In genomic region chr1:172487550-172487949, GRCh38 we compare ENCODE assay signal across 24 cellular contexts. TPM values are rescaled to one million over a fixed set of nuclear protein-coding genes. Genes with fewer than 3 reads are reported as not detected.
DNase-seq lines count a peak whose midpoint lies in the region; ATAC-seq and TF ChIP-seq lines count a peak whose summit lies in the region.
"Had no signal": no experiment of that assay in that cellular context is flagged by ENCODE, and none has a peak within 500 bp of the region (broad histone marks: within the 10 kb centered on the region; RNA-seq: fewer than 3 reads in every experiment).

No MANE protein-coding gene starts in this region.

- H3K4me1 ChIP-seq in trophoblast cell (ENCODE audit: control insufficient read depth in 1 of 2, insufficient read depth in 2 of 2, low read length in 2 of 2) (peaks cover 10 to 16% of the 10 kb centered on the region in 2 experiments), right lobe of liver (no peaks in the 10 kb centered on the region), mesenchymal stem cell (ENCODE audit: control insufficient read depth, insufficient read depth, low read depth, low read length) (peaks cover 3% of the 10 kb centered on the region)
- H3K4me1 ChIP-seq: body of pancreas, HAP-1, left lung, suprapubic skin had no signal

- H2BK12ac ChIP-seq in trophoblast cell (ENCODE audit: low read length) (peak overlapping the region; percentile 37), mesenchymal stem cell (ENCODE audit: low read length in 2 of 2) (no peak overlapping the region)

- H3K79me1 ChIP-seq in trophoblast cell (ENCODE audit: low read length) (peaks cover 26% of the 10 kb centered on the region), mesenchymal stem cell (replicated peaks; ENCODE audit: low read length, poor library complexity, severe bottlenecking) (no peaks in the 10 kb centered on the region)

- H3K23ac ChIP-seq in trophoblast cell (ENCODE audit: low read length) (no peak overlapping the region), mesenchymal stem cell (ENCODE audit: low read length in 2 of 2) (no peak overlapping the region)

- H2AFZ ChIP-seq in trophoblast cell (ENCODE audit: insufficient read depth, low read length, poor library complexity) (no peak overlapping the region), mesenchymal stem cell (ENCODE audit: low read depth, low read length) (no peak overlapping the region)

- H3K36me3 Mint-ChIP-seq in activated CD8-positive, alpha-beta T cell treated with anti-CD3 and anti-CD28 coated beads, Interleukin-2, amount 10 ng/mL, durations not matched to agents 7 days and 5 days (ENCODE audit: low read depth), result no peaks in the 10 kb centered on the region
- H3K36me3 Mint-ChIP-seq in activated CD8-positive, alpha-beta T cell treated with anti-CD3 and anti-CD28 coated beads for 36 hours (ENCODE audit: low read depth), result no peaks in the 10 kb centered on the region
- H3K36me3 Mint-ChIP-seq: naive thymus-derived CD4-positive, alpha-beta T cell; stimulated activated naive B cell treated with anti-CD40 and anti-IgM and Interleukin-4, amounts not matched to agents 10 μg/mL and 1 μg/mL and 100 μg/mL, for 72 hours had no signal

- H3K4me3 ChIP-seq in choroid plexus epithelial cell (ENCODE audit: low read depth, low read length) (no peak overlapping the region), trophoblast cell (ENCODE audit: low read depth, low read length) (no peak overlapping the region), right lobe of liver (no peak overlapping the region), mesenchymal stem cell (ENCODE audit: insufficient read depth in 1 of 2, low read depth in 1 of 2, low read length in 2 of 2) (no peak overlapping the region)
- H3K4me3 ChIP-seq: body of pancreas, HAP-1, heart right ventricle, left lung, ovary, suprapubic skin had no signal

- no peak for DNase-seq in activated CD8-positive, alpha-beta T cell treated with anti-CD3 and anti-CD28 coated beads, Interleukin-2, amount 10 ng/mL, durations not matched to agents 7 days and 5 days
- DNase-seq in activated CD8-positive, alpha-beta T cell treated with anti-CD3 and anti-CD28 coated beads for 36 hours, result no peak
- DNase-seq in NCI-H82 treated with DMSO at 0.1 percent for 48 hours (lab: John Stamatoyannopoulos, UW; ENCODE audit: unreplicated experiment) (peak; percentile 97), choroid plexus epithelial cell (ENCODE audit: low read depth) (peak; percentile 17), trophoblast cell (no peak), NCI-H748 treated with DMSO at 0.1 percent for 48 hours (lab: John Stamatoyannopoulos, UW) (no peak), right lobe of liver (no peak), mesenchymal stem cell (no peak)
- DNase-seq: activated CD8-positive, alpha-beta memory T cell treated with anti-CD3 and anti-CD28 coated beads, Interleukin-2, amount 50 U/mL, for 48 hours; AML-193; body of pancreas; COR-L47; heart right ventricle; left lung; NCI-H1436; ovary; retina; stimulated activated CD4-positive, alpha-beta T cell treated with anti-CD3 and anti-CD28 coated beads, Interleukin-4, amount 100 ng/mL, for 24 hours; stimulated activated naive B cell treated with anti-CD40 and anti-IgM and Interleukin-4, amounts not matched to agents 10 μg/mL and 1 μg/mL and 100 μg/mL, for 72 hours had no signal

- CTCF ChIA-PET in activated CD8-positive, alpha-beta T cell treated with anti-CD3 and anti-CD28 coated beads, Interleukin-2, amount 10 ng/mL, durations not matched to agents 7 days and 5 days (lab: Charles Lee), result interaction anchor here (1.2 kb wide), 1 partner anchor 11 kb away, joined by 4 read pairs; no protein-coding TSS in a partner anchor
- CTCF ChIA-PET in activated CD8-positive, alpha-beta T cell treated with anti-CD3 and anti-CD28 coated beads for 36 hours (lab: Charles Lee), result interaction anchor here (1.2 kb wide), 1 partner anchor 20 kb away, joined by 3 read pairs; no protein-coding TSS in a partner anchor

- H3K18ac ChIP-seq in trophoblast cell (ENCODE audit: low read length) (no peak overlapping the region), mesenchymal stem cell (ENCODE audit: low read depth in 1 of 2, low read length in 2 of 2) (no peak overlapping the region)

- H2AK5ac ChIP-seq in trophoblast cell (ENCODE audit: low read length) (no peak overlapping the region), mesenchymal stem cell (ENCODE audit: low read length, severe bottlenecking) (no peak overlapping the region)

- ATAC-seq in activated CD8-positive, alpha-beta T cell treated with anti-CD3 and anti-CD28 coated beads, Interleukin-2, amount 10 ng/mL, durations not matched to agents 7 days and 5 days, result peak; percentile 27
- no peak for ATAC-seq in activated CD8-positive, alpha-beta T cell treated with anti-CD3 and anti-CD28 coated beads for 36 hours
- ATAC-seq in right lobe of liver, result no peak
- ATAC-seq: body of pancreas; left lung; naive thymus-derived CD4-positive, alpha-beta T cell; Panc1; stimulated activated naive B cell treated with anti-CD40 and anti-IgM and Interleukin-4, amounts not matched to agents 10 μg/mL and 1 μg/mL and 100 μg/mL, for 72 hours had no signal

- WGBS in trophoblast cell (ENCODE audit: extremely low coverage, insufficient coverage, insufficient read length), result no CpG with 5 or more reads among the region's 4 CpGs
- 65% methylated on average over 4 of the region's 4 CpGs for WGBS in right lobe of liver (ENCODE audit: insufficient coverage, low coverage, low lambda C conversion rate, missing lambda C conversion rate)
- WGBS in mesenchymal stem cell, result 82% methylated on average over 4 of the region's 4 CpGs

- H3K4me1 Mint-ChIP-seq in activated CD8-positive, alpha-beta T cell treated with anti-CD3 and anti-CD28 coated beads, Interleukin-2, amount 10 ng/mL, durations not matched to agents 7 days and 5 days (ENCODE audit: low read depth), result peaks cover 18% of the 10 kb centered on the region
- H3K4me1 Mint-ChIP-seq in activated CD8-positive, alpha-beta T cell treated with anti-CD3 and anti-CD28 coated beads for 36 hours (ENCODE audit: low read depth), result peaks cover 6% of the 10 kb centered on the region

- peak overlapping the region; percentile 2 for H3K27ac ChIP-seq in trophoblast cell (ENCODE audit: low read depth, low read length)
- H3K27ac ChIP-seq in right lobe of liver, result no peak overlapping the region
- no peak overlapping the region for H3K27ac ChIP-seq in mesenchymal stem cell (ENCODE audit: low read length, poor library complexity, severe bottlenecking)
- H3K27ac ChIP-seq: body of pancreas, heart right ventricle, left lung, ovary, suprapubic skin had no signal

- H4K12ac ChIP-seq in trophoblast cell (ENCODE audit: low read depth, low read length), result no peak overlapping the region

- H3K4me3 Mint-ChIP-seq in activated CD8-positive, alpha-beta T cell treated with anti-CD3 and anti-CD28 coated beads, Interleukin-2, amount 10 ng/mL, durations not matched to agents 7 days and 5 days, result no peak overlapping the region
- no peak overlapping the region for H3K4me3 Mint-ChIP-seq in activated CD8-positive, alpha-beta T cell treated with anti-CD3 and anti-CD28 coated beads for 36 hours
- H3K4me3 Mint-ChIP-seq: stimulated activated naive B cell treated with anti-CD40 and anti-IgM and Interleukin-4, amounts not matched to agents 10 μg/mL and 1 μg/mL and 100 μg/mL, for 72 hours had no signal

- no peaks in the 10 kb centered on the region for H3K9me3 Mint-ChIP-seq in activated CD8-positive, alpha-beta T cell treated with anti-CD3 and anti-CD28 coated beads, Interleukin-2, amount 10 ng/mL, durations not matched to agents 7 days and 5 days (ENCODE audit: insufficient read depth)
- H3K9me3 Mint-ChIP-seq in activated CD8-positive, alpha-beta T cell treated with anti-CD3 and anti-CD28 coated beads for 36 hours, result no peaks in the 10 kb centered on the region
- H3K9me3 Mint-ChIP-seq: activated T-helper 2 cell treated with anti-CD3 and anti-CD28 coated beads, Interferon-gamma antibody, Interleukin-2, Interleukin-4, amounts not matched to agents 10 μg/mL and 5 μg/mL and 100 μg/mL, durations not matched to agents 14 hours and 24 hours and 36 hours had no signal

- no peak overlapping the region for H3K4ac ChIP-seq in trophoblast cell (ENCODE audit: low read depth, low read length)
- no peak overlapping the region for H3K4ac ChIP-seq in mesenchymal stem cell (ENCODE audit: low read depth in 1 of 2, low read length in 2 of 2)

- H3K4me2 ChIP-seq in trophoblast cell (ENCODE audit: low read length), result no peak overlapping the region
- no peak overlapping the region for H3K4me2 ChIP-seq in mesenchymal stem cell (ENCODE audit: low read length, poor library complexity, severe bottlenecking)

- no peak overlapping the region for H3K9ac ChIP-seq in trophoblast cell (ENCODE audit: low read length)
- H3K9ac ChIP-seq in mesenchymal stem cell (ENCODE audit: low read length), result no peak overlapping the region

- no peaks in the 10 kb centered on the region for H3K9me3 ChIP-seq in trophoblast cell (ENCODE audit: insufficient read depth, low read depth, low read length)
- no peaks in the 10 kb centered on the region for H3K9me3 ChIP-seq in right lobe of liver
- H3K9me3 ChIP-seq in mesenchymal stem cell (ENCODE audit: control insufficient read depth, low read length), result no peaks in the 10 kb centered on the region
- H3K9me3 ChIP-seq: body of pancreas, HAP-1, heart right ventricle, left lung, ovary, suprapubic skin had no signal

- H3K14ac ChIP-seq in trophoblast cell (ENCODE audit: low read length), result no peak overlapping the region
- H3K14ac ChIP-seq in mesenchymal stem cell (ENCODE audit: low read length in 2 of 2), result no peak overlapping the region

- H4K91ac ChIP-seq in trophoblast cell (ENCODE audit: low read depth, low read length) (no peak overlapping the region), mesenchymal stem cell (ENCODE audit: low read length) (no peak overlapping the region)

- H3K36me3 ChIP-seq in trophoblast cell (ENCODE audit: control insufficient read depth in 1 of 2, insufficient read depth in 2 of 2, low read length in 2 of 2), result no peaks in the 10 kb centered on the region
- no peaks in the 10 kb centered on the region for H3K36me3 ChIP-seq in right lobe of liver
- H3K36me3 ChIP-seq in mesenchymal stem cell (ENCODE audit: control insufficient read depth in 1 of 2, insufficient read depth in 2 of 2, low read depth in 1 of 2, low read length in 2 of 2), result no peaks in the 10 kb centered on the region
- H3K36me3 ChIP-seq: HAP-1, heart right ventricle, left lung, ovary, suprapubic skin had no signal

- H2BK15ac ChIP-seq in mesenchymal stem cell (ENCODE audit: low read depth, poor library complexity, severe bottlenecking), result no peak overlapping the region

- peak overlapping the region; percentile 26 for H2BK120ac ChIP-seq in trophoblast cell (ENCODE audit: insufficient read depth, low read length, poor library complexity)
- H2BK120ac ChIP-seq in mesenchymal stem cell (ENCODE audit: low read depth, low read length), result no peak overlapping the region

- TF ChIP-seq CTCF in activated CD8-positive, alpha-beta T cell treated with anti-CD3 and anti-CD28 coated beads for 36 hours (IDR thresholded peaks at IDR 0.05), result no peak
- no peak for TF ChIP-seq CTCF in choroid plexus epithelial cell (conservative IDR thresholded peaks at IDR 0.05; ENCODE audit: low read depth, low read length)
- no peak for TF ChIP-seq CTCF in right lobe of liver (IDR thresholded peaks at IDR 0.05)

- H3K27me3 Mint-ChIP-seq in activated CD8-positive, alpha-beta T cell treated with anti-CD3 and anti-CD28 coated beads, Interleukin-2, amount 10 ng/mL, durations not matched to agents 7 days and 5 days (ENCODE audit: low read depth), result peaks cover 32% of the 10 kb centered on the region
- H3K27me3 Mint-ChIP-seq in activated CD8-positive, alpha-beta T cell treated with anti-CD3 and anti-CD28 coated beads for 36 hours, result peaks cover 10% of the 10 kb centered on the region

- H3K79me2 ChIP-seq in trophoblast cell (ENCODE audit: control insufficient read depth, insufficient read depth, low read length, poor library complexity), result peaks cover 2% of the 10 kb centered on the region

- POLR2A ChIA-PET in activated CD8-positive, alpha-beta T cell treated with anti-CD3 and anti-CD28 coated beads, Interleukin-2, amount 10 ng/mL, durations not matched to agents 7 days and 5 days (lab: Charles Lee), result interaction anchor here (0.6 kb wide), 2 partner anchors 14 to 21 kb away, joined by 3 read pairs; no protein-coding TSS in a partner anchor
- POLR2A ChIA-PET in activated CD8-positive, alpha-beta T cell treated with anti-CD3 and anti-CD28 coated beads for 36 hours (lab: Charles Lee), result interaction anchor here (1.5 kb wide), 1 partner anchor 14 kb away, joined by 3 read pairs; no protein-coding TSS in a partner anchor

- H3K27me3 ChIP-seq in trophoblast cell (ENCODE audit: insufficient read depth, low read length) (no peaks in the 10 kb centered on the region), right lobe of liver (no peaks in the 10 kb centered on the region), mesenchymal stem cell (ENCODE audit: control insufficient read depth in 1 of 2, insufficient read depth in 1 of 2, low read length in 2 of 2) (peaks cover 0 to 80% of the 10 kb centered on the region in 2 experiments)
- H3K27me3 ChIP-seq: body of pancreas, ovary had no signal

- H4K8ac ChIP-seq in trophoblast cell (ENCODE audit: low read depth, low read length) (no peak overlapping the region), mesenchymal stem cell (ENCODE audit: low read length) (no peak overlapping the region)

- no peak for TF ChIP-seq POLR2A in right lobe of liver (IDR thresholded peaks at IDR 0.05)

- H3K27ac Mint-ChIP-seq in activated CD8-positive, alpha-beta T cell treated with anti-CD3 and anti-CD28 coated beads, Interleukin-2, amount 10 ng/mL, durations not matched to agents 7 days and 5 days, result no peak overlapping the region
- H3K27ac Mint-ChIP-seq in activated CD8-positive, alpha-beta T cell treated with anti-CD3 and anti-CD28 coated beads for 36 hours, result no peak overlapping the region
- H3K27ac Mint-ChIP-seq: activated T-helper 2 cell treated with anti-CD3 and anti-CD28 coated beads, Interferon-gamma antibody, Interleukin-2, Interleukin-4, amounts not matched to agents 10 μg/mL and 5 μg/mL and 100 μg/mL, durations not matched to agents 14 hours and 24 hours and 36 hours; naive thymus-derived CD4-positive, alpha-beta T cell; stimulated activated naive B cell treated with anti-CD40 and anti-IgM and Interleukin-4, amounts not matched to agents 10 μg/mL and 1 μg/mL and 100 μg/mL, for 72 hours had no signal

- intact Hi-C loops in activated CD8-positive, alpha-beta T cell treated with anti-CD3 and anti-CD28 coated beads for 36 hours (cut with micrococcal nuclease), result no loop called here
- intact Hi-C loops in right lobe of liver (cut with DNase I), result no loop called here

- H2BK5ac ChIP-seq in trophoblast cell (ENCODE audit: low read depth, low read length, poor library complexity), result peak overlapping the region; percentile 14
- H2BK5ac ChIP-seq in mesenchymal stem cell (ENCODE audit: low read depth, low read length, poor library complexity, severe bottlenecking), result no peak overlapping the region

RNA-seq across cellular contexts. Expression of gene PIGC, which starts 43.7 kb away (rescaled TPM):
- total RNA-seq in activated CD8-positive, alpha-beta T cell treated with anti-CD3 and anti-CD28 coated beads, Interleukin-2, amount 10 ng/mL, durations not matched to agents 7 days and 5 days, result 10 to 100 TPM; 25.4 to 27.0 TPM
- 10 to 100 TPM; 17.8 to 19.5 TPM for total RNA-seq in activated CD8-positive, alpha-beta T cell treated with anti-CD3 and anti-CD28 coated beads for 36 hours
- 24.8 and 24.9 TPM in 2 replicates for polyA plus RNA-seq in trophoblast cell (2013)
- 10 to 100 TPM in 2 of 6 experiments, 1 to 10 TPM in 4; 6.7 to 12.0 (median 8.7) TPM for total RNA-seq in right lobe of liver
- polyA plus RNA-seq in mesenchymal stem cell (2013, experiment 1 of 2), result 17.6 TPM
- 18.1 TPM for polyA plus RNA-seq in mesenchymal stem cell (2013, experiment 2 of 2)

RNA-seq across cellular contexts. Expression of gene SUCO, which starts 45.4 kb away (rescaled TPM):
- total RNA-seq in activated CD8-positive, alpha-beta T cell treated with anti-CD3 and anti-CD28 coated beads, Interleukin-2, amount 10 ng/mL, durations not matched to agents 7 days and 5 days, result 10 to 100 TPM; 38.4 to 42.6 TPM
- 10 to 100 TPM; 22.8 TPM for total RNA-seq in activated CD8-positive, alpha-beta T cell treated with anti-CD3 and anti-CD28 coated beads for 36 hours
- polyA plus RNA-seq in trophoblast cell (2013), result 143 and 152 TPM in 2 replicates
- 10 to 100 TPM in 3 of 6 experiments, 1 to 10 TPM in 3; 6.6 to 17.9 (median 11.2) TPM for total RNA-seq in right lobe of liver
- 24.0 TPM for polyA plus RNA-seq in mesenchymal stem cell (2013, experiment 1 of 2)
- polyA plus RNA-seq in mesenchymal stem cell (2013, experiment 2 of 2), result 23.6 TPM

Comparison
In these comparisons a context has a peak if more than half of its experiments do, and no peak if none do; other contexts are left out.
1. DNase-seq: peak in NCI-H82 treated with DMSO at 0.1 percent for 48 hours (single experiment) and choroid plexus epithelial cell (single experiment); none in activated CD8-positive, alpha-beta T cell treated with anti-CD3 and anti-CD28 coated beads, Interleukin-2, amount 10 ng/mL, durations not matched to agents 7 days and 5 days (single experiment), activated CD8-positive, alpha-beta T cell treated with anti-CD3 and anti-CD28 coated beads for 36 hours (single experiment), trophoblast cell (0 of 2), NCI-H748 treated with DMSO at 0.1 percent for 48 hours (single experiment), right lobe of liver (0 of 3) and mesenchymal stem cell (single experiment).